In the genomic region with DNA sequence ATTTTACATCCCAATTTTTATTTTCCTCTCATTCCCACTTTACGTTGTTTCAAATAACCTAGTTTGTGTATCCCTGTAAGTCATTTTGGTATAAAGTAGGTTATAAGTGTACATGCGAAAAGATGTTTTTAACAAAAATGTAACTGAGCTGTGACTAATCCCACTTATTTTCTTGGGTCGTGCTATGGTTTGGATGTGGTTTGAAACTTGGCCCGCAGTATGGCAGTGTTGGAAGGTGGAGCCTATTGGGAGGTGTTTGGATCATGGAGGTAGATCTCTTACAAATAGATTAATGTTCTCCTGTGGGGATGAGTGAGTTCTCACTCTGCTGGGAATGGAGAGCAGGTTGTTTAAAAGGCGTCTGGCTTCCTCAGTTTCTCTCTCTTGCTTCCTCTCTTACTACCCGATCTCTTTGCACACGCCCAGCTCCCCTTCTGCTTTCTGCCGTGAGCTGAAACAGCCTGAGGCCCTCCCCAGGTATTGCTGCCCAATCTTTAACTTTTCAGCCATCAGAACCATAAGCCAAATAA, we compare ENCODE assay signal across 9 cellular contexts. TPM values are rescaled to one million over a fixed set of nuclear protein-coding genes. Genes with fewer than 3 reads are reported as not detected.
DNase-seq lines count a peak whose midpoint lies in the region; ATAC-seq and TF ChIP-seq lines count a peak whose summit lies in the region.
"Had no signal": no experiment of that assay in that cellular context is flagged by ENCODE, and none has a peak within 500 bp of the region (broad histone marks: within the 10 kb centered on the region; RNA-seq: fewer than 3 reads in every experiment).

No MANE protein-coding gene starts in this region.

- no peaks in the 10 kb centered on the region for H3K27me3 Mint-ChIP-seq in CD4-positive, CD25-positive, alpha-beta regulatory T cell
- H3K27me3 Mint-ChIP-seq in HFFc6 (ENCODE audit: insufficient read depth), result peaks cover 28% of the 10 kb centered on the region
- no peaks in the 10 kb centered on the region for H3K27me3 Mint-ChIP-seq in activated naive CD8-positive, alpha-beta T cell
- H3K27me3 Mint-ChIP-seq in mesothelial cell of epicardium (ENCODE audit: low read depth), result no peaks in the 10 kb centered on the region

- peaks cover 18% of the 10 kb centered on the region for H3K36me3 ChIP-seq in CD4-positive, CD25-positive, alpha-beta regulatory T cell (ENCODE audit: control insufficient read depth, insufficient read depth, low read length)

- no peaks in the 10 kb centered on the region for H3K27me3 ChIP-seq in CD4-positive, CD25-positive, alpha-beta regulatory T cell (ENCODE audit: control insufficient read depth, insufficient read depth, low read length)

- H3K4me1 Mint-ChIP-seq in CD4-positive, CD25-positive, alpha-beta regulatory T cell, result peaks cover 23 to 52% (median 26%) of the 10 kb centered on the region in 4 donors
- peaks cover 61% of the 10 kb centered on the region for H3K4me1 Mint-ChIP-seq in HFFc6 (ENCODE audit: low read depth)
- H3K4me1 Mint-ChIP-seq in activated naive CD8-positive, alpha-beta T cell (ENCODE audit: low read depth), result peaks cover 41% of the 10 kb centered on the region
- peaks cover 28% of the 10 kb centered on the region for H3K4me1 Mint-ChIP-seq in mesothelial cell of epicardium

- no peak for ATAC-seq in CD4-positive, CD25-positive, alpha-beta regulatory T cell (ENCODE audit: low read depth in 2 of 2)
- ATAC-seq in HG03571 (IDR thresholded peaks at IDR 0.05; ENCODE audit: unreplicated experiment) (no peak), HG02678 (IDR thresholded peaks at IDR 0.05; ENCODE audit: unreplicated experiment) (no peak)

- peak overlapping the region; percentile 90 to 99 (median 96) for H3K4me3 Mint-ChIP-seq in CD4-positive, CD25-positive, alpha-beta regulatory T cell
- peak overlapping the region; percentile 95 for H3K4me3 Mint-ChIP-seq in HFFc6
- peak overlapping the region; percentile 98 for H3K4me3 Mint-ChIP-seq in activated naive CD8-positive, alpha-beta T cell
- H3K4me3 Mint-ChIP-seq in mesothelial cell of epicardium, result peak overlapping the region; percentile 92

- H3K27ac ChIP-seq in CD4-positive, CD25-positive, alpha-beta regulatory T cell (ENCODE audit: insufficient read depth, low read length, poor library complexity, severe bottlenecking), result no peak overlapping the region

- peaks cover 17% of the 10 kb centered on the region for H3K4me1 ChIP-seq in CD4-positive, CD25-positive, alpha-beta regulatory T cell (ENCODE audit: control insufficient read depth, insufficient read depth, low read length, poor library complexity, severe bottlenecking)

- TF ChIP-seq CTCF in HFFc6 (IDR thresholded peaks at IDR 0.05) (no peak), mesothelial cell of epicardium (IDR thresholded peaks at IDR 0.05; ENCODE audit: unreplicated experiment) (no peak)

- H3K27ac Mint-ChIP-seq in CD4-positive, CD25-positive, alpha-beta regulatory T cell, result peak overlapping the region; percentile 96 to 98 (median 97)
- H3K27ac Mint-ChIP-seq in HFFc6 (peak overlapping the region; percentile 89), mesothelial cell of epicardium (peak overlapping the region; percentile 44)
- H3K27ac Mint-ChIP-seq in activated naive CD8-positive, alpha-beta T cell, result peak overlapping the region; percentile 52

- peaks cover 15% of the 10 kb centered on the region for H3K36me3 Mint-ChIP-seq in CD4-positive, CD25-positive, alpha-beta regulatory T cell
- peaks cover 73% of the 10 kb centered on the region for H3K36me3 Mint-ChIP-seq in HFFc6 (ENCODE audit: low read depth)
- peaks cover 40% of the 10 kb centered on the region for H3K36me3 Mint-ChIP-seq in activated naive CD8-positive, alpha-beta T cell
- H3K36me3 Mint-ChIP-seq in mesothelial cell of epicardium, result peaks cover 29% of the 10 kb centered on the region

- H3K4me3 ChIP-seq in CD4-positive, CD25-positive, alpha-beta regulatory T cell (ENCODE audit: low read depth, low read length), result peak overlapping the region; percentile 97

- no peaks in the 10 kb centered on the region for H3K9me3 Mint-ChIP-seq in CD4-positive, CD25-positive, alpha-beta regulatory T cell
- H3K9me3 Mint-ChIP-seq in HFFc6 (no peaks in the 10 kb centered on the region; the same call in 1 of the 2 replicates), mesothelial cell of epicardium (no peaks in the 10 kb centered on the region)
- no peaks in the 10 kb centered on the region for H3K9me3 Mint-ChIP-seq in activated naive CD8-positive, alpha-beta T cell (ENCODE audit: low read depth)

- DNase-seq in CD4-positive, CD25-positive, alpha-beta regulatory T cell, result no peak
- DNase-seq in HFFc6, result no peak
- no peak for DNase-seq in mesothelial cell of epicardium (ENCODE audit: low spot score in 2 of 2, unreplicated experiment in 2 of 2)
- DNase-seq in SHP77 treated with DMSO at 0.1 percent for 48 hours (lab: John Stamatoyannopoulos, UW), result no peak
- no peak for DNase-seq in medulla oblongata (ENCODE audit: extremely low spot score)
- DNase-seq: cortex of kidney had no signal

- no peaks in the 10 kb centered on the region for H3K9me3 ChIP-seq in CD4-positive, CD25-positive, alpha-beta regulatory T cell (ENCODE audit: control insufficient read depth in 2 of 2, low read length in 2 of 2)

RNA-seq across cellular contexts. Expression of gene RPL27A, which starts 7.2 kb away (rescaled TPM):
- 1,139 TPM for total RNA-seq in CD4-positive, CD25-positive, alpha-beta regulatory T cell
- polyA plus RNA-seq in CD4-positive, CD25-positive, alpha-beta regulatory T cell, result 1,000 to 10,000 TPM; 2,739 to 4,268 (median 3,464) TPM
- total RNA-seq in HFFc6 (2021; fragmentation: NEBNext Ultra II Directional; extraction: Animal tissue kit (Norgen Biotek cat#: 25700)), result 1,000 to 10,000 TPM in 4 of 6 experiments, 100 to 1,000 TPM in 2; 973 to 1,209 (median 1,069) TPM
- 923 to 980 TPM (median 964 TPM) in 3 replicates for total RNA-seq in mesothelial cell of epicardium

RNA-seq across cellular contexts. Expression of gene TRIM66, which starts 7.3 kb away (rescaled TPM):
- total RNA-seq in CD4-positive, CD25-positive, alpha-beta regulatory T cell, result 16.0 TPM
- 1 to 10 TPM in 1 of 4 donors, under 1 TPM in 3; 0.33 to 1.0 (median 0.57) TPM for polyA plus RNA-seq in CD4-positive, CD25-positive, alpha-beta regulatory T cell
- total RNA-seq in HFFc6 (2021; fragmentation: NEBNext Ultra II Directional; extraction: Animal tissue kit (Norgen Biotek cat#: 25700)), result 1 to 10 TPM; 4.5 to 6.9 (median 5.6) TPM
- 8.3 to 10.1 TPM (median 8.7 TPM) in 3 replicates for total RNA-seq in mesothelial cell of epicardium

Comparison
In these comparisons a context has a peak if more than half of its experiments do, and no peak if none do; other contexts are left out.
1. H3K27ac Mint-ChIP-seq: peak in every context shown above with its lines; median percentile 97 in CD4-positive, CD25-positive, alpha-beta regulatory T cell; 89 in HFFc6; 52 in activated naive CD8-positive, alpha-beta T cell; 44 in mesothelial cell of epicardium.